ENCODE assay signal across 9 cellular contexts in genomic region chr4:77586953-77587383, GRCh38. TPM values are rescaled to one million over a fixed set of nuclear protein-coding genes. Genes with fewer than 3 reads are reported as not detected.
DNase-seq lines count a peak whose midpoint lies in the region; ATAC-seq lines count a peak whose summit lies in the region.
"Had no signal": no experiment of that assay in that cellular context is flagged by ENCODE, and none has a peak within 500 bp of the region (broad histone marks: within the 10 kb centered on the region; RNA-seq: fewer than 3 reads in every experiment).

No MANE protein-coding gene starts in this region.

- 0 out of 2 replicates have a peak overlapping the region, but pooled peaks have one; percentile 5 for H3K27ac ChIP-seq in SJCRH30
- peak overlapping the region; percentile 85 for H3K27ac ChIP-seq in epithelial cell of prostate

- no peaks in the 10 kb centered on the region for H3K27me3 ChIP-seq in SJCRH30

- ATAC-seq in GM19023 (IDR thresholded peaks at IDR 0.05; ENCODE audit: unreplicated experiment) (peak; percentile 97), HG02970 (IDR thresholded peaks at IDR 0.05; ENCODE audit: low FRiP score, unreplicated experiment) (peak; percentile 98)
- ATAC-seq: left colon, Panc1 had no signal

- peak; percentile 31 to 49 for DNase-seq in SJCRH30
- DNase-seq in epithelial cell of prostate (ENCODE audit: low read depth, low spot score), result peak; percentile 99
- no peak for DNase-seq in SHP77 treated with DMSO at 0.1 percent for 48 hours (lab: John Stamatoyannopoulos, UW)
- DNase-seq in COLO829 (ENCODE audit: low spot score), result no peak
- no peak for DNase-seq in NCI-H748 treated with DMSO at 0.1 percent for 48 hours (lab: John Stamatoyannopoulos, UW)

- no peak overlapping the region for H3K4me3 ChIP-seq in SJCRH30

- 0 out of 2 replicates have a peak, but pooled peaks cover 7% of the 10 kb centered on the region for H3K9me3 ChIP-seq in SJCRH30 (replicated peaks)

- peaks cover 13% of the 10 kb centered on the region for H3K4me1 ChIP-seq in SJCRH30

- H3K36me3 ChIP-seq in SJCRH30, result no peaks in the 10 kb centered on the region

RNA-seq across cellular contexts. Expression of gene CXCL13, which starts 18.7 kb away (rescaled TPM):
- not detected in 2 replicates for total RNA-seq in SJCRH30 (2014; rRNA removed; shearing (Covaris generic))

Comparison
In these comparisons a context has a peak if more than half of its experiments do, and no peak if none do; other contexts are left out.
1. DNase-seq: peak in SJCRH30 (2 of 2) and epithelial cell of prostate (single experiment); none in SHP77 treated with DMSO at 0.1 percent for 48 hours (single experiment), COLO829 (single experiment) and NCI-H748 treated with DMSO at 0.1 percent for 48 hours (single experiment).